16 cellular contexts compared by ENCODE assay signal in genomic region chr5:157449011-157449723, GRCh38. TPM values are rescaled to one million over a fixed set of nuclear protein-coding genes. Genes with fewer than 3 reads are reported as not detected.
DNase-seq lines count a peak whose midpoint lies in the region; ATAC-seq and TF ChIP-seq lines count a peak whose summit lies in the region.
"Had no signal": no experiment of that assay in that cellular context is flagged by ENCODE, and none has a peak within 500 bp of the region (broad histone marks: within the 10 kb centered on the region; RNA-seq: fewer than 3 reads in every experiment).

No MANE protein-coding gene starts in this region.

- POLR2A ChIA-PET in HEK293T (lab: Yijun Ruan, JAX) = no interaction called here
- POLR2A ChIA-PET in GM10248 (lab: Yijun Ruan, JAX) = interaction anchor here (0.6 kb wide), 1 partner anchor 355 kb away, joined by 6 read pairs; no protein-coding TSS in a partner anchor

- peaks cover 16 to 24% (median 19%) of the 10 kb centered on the region in 4 donors for H3K4me1 ChIP-seq in esophagus muscularis mucosa
- H3K4me1 ChIP-seq: SJSA1, spleen had no signal

- TF ChIP-seq CTCF in AG10803 (conservative IDR thresholded peaks at IDR 0.05; ENCODE audit: low read length) (no peak), esophagus muscularis mucosa (IDR thresholded peaks at IDR 0.05) (no peak), nephron progenitor cell (IDR thresholded peaks at IDR 0.05) (no peak), GM10248 (IDR thresholded peaks at IDR 0.05; ENCODE audit: control extremely low read depth, extremely low read depth, low read depth, missing control alignments) (no peak)

- no peaks in the 10 kb centered on the region for H3K27me3 ChIP-seq in esophagus muscularis mucosa
- H3K27me3 ChIP-seq: SJSA1, spleen had no signal

- H3K36me3 ChIP-seq in esophagus muscularis mucosa = no peaks in the 10 kb centered on the region
- H3K36me3 ChIP-seq: SJSA1, spleen had no signal

- no peaks in the 10 kb centered on the region for H3K36me3 Mint-ChIP-seq in nephron progenitor cell (ENCODE audit: low read depth)
- H3K36me3 Mint-ChIP-seq: activated naive CD4-positive, alpha-beta T cell treated with anti-CD3 and anti-CD28 coated beads, Interleukin-2, amount 10 ng/mL, durations not matched to agents 7 days and 5 days had no signal

- no peaks in the 10 kb centered on the region for H3K9me3 ChIP-seq in esophagus muscularis mucosa
- H3K9me3 ChIP-seq: SJSA1, spleen had no signal

- no peak for TF ChIP-seq POLR2A in esophagus muscularis mucosa (IDR thresholded peaks at IDR 0.05; ENCODE audit: low read depth)

- H3K9me3 Mint-ChIP-seq in nephron progenitor cell = no peaks in the 10 kb centered on the region
- H3K9me3 Mint-ChIP-seq: activated naive CD4-positive, alpha-beta T cell treated with anti-CD3 and anti-CD28 coated beads, Interleukin-2, amount 10 ng/mL, durations not matched to agents 7 days and 5 days had no signal

- no peak overlapping the region for H3K4me3 Mint-ChIP-seq in nephron progenitor cell
- H3K4me3 Mint-ChIP-seq: activated naive CD4-positive, alpha-beta T cell treated with anti-CD3 and anti-CD28 coated beads, Interleukin-2, amount 10 ng/mL, durations not matched to agents 7 days and 5 days had no signal

- peaks cover 4% of the 10 kb centered on the region for H3K4me1 Mint-ChIP-seq in nephron progenitor cell
- H3K4me1 Mint-ChIP-seq: activated naive CD4-positive, alpha-beta T cell treated with anti-CD3 and anti-CD28 coated beads, Interleukin-2, amount 10 ng/mL, durations not matched to agents 7 days and 5 days had no signal

- peak overlapping the region; percentile 70 to 82 (median 78) for H3K27ac ChIP-seq in esophagus muscularis mucosa (replicated peaks in 1 of 4)
- H3K27ac ChIP-seq: SJSA1, spleen had no signal

- H3K4me3 ChIP-seq in AG10803 (ENCODE audit: low read length) (no peak overlapping the region), esophagus muscularis mucosa (no peak overlapping the region)
- H3K4me3 ChIP-seq: K562, SJSA1, spleen had no signal

- no peak for TF ChIP-seq EP300 in esophagus muscularis mucosa (IDR thresholded peaks at IDR 0.05)

- intact Hi-C loops in esophagus muscularis mucosa (cut with DNase I) = no loop called here

- H3K27ac Mint-ChIP-seq in nephron progenitor cell = peak overlapping the region; percentile 9
- H3K27ac Mint-ChIP-seq: activated naive CD4-positive, alpha-beta T cell treated with anti-CD3 and anti-CD28 coated beads, Interleukin-2, amount 10 ng/mL, durations not matched to agents 7 days and 5 days had no signal

- CTCF ChIA-PET in HEK293T (lab: Yijun Ruan, JAX) (interaction anchor here (0.9 to 1.7 kb wide), 2 partner anchors 23 to 28 kb away, joined by 3 to 6 read pairs; no protein-coding TSS in a partner anchor), GM10248 (lab: Yijun Ruan, JAX) (interaction anchor here (0.8 to 2.1 kb wide), 5 partner anchors 17 to 295 kb away, joined by 4 to 12 read pairs (median 9); partner anchors contain the start of gene LSM11)

- 40% methylated on average over 6 of the region's 6 CpGs for WGBS in esophagus muscularis mucosa

- H3K27me3 Mint-ChIP-seq in nephron progenitor cell (ENCODE audit: low read depth, poor library complexity) = no peaks in the 10 kb centered on the region

- peak; percentile 37 for DNase-seq in AG10803 (ENCODE audit: low read depth)
- DNase-seq in NCI-H446 (lab: John Stamatoyannopoulos, UW) = peak; percentile 20 to 88
- DNase-seq in esophagus muscularis mucosa (ENCODE audit: extremely low spot score) = peak; percentile 94
- DNase-seq in nephron progenitor cell = no peak
- DNase-seq in HEK293T (ENCODE audit: extremely low spot score) = no peak
- DNase-seq in GM10248 (ENCODE audit: extremely low spot score) = no peak
- no peak for DNase-seq in T-helper 2 cell
- DNase-seq: activated CD4-positive, alpha-beta T cell treated with anti-CD3 and anti-CD28 coated beads for 48 hours; activated naive CD4-positive, alpha-beta T cell treated with anti-CD3 and anti-CD28 coated beads, Interleukin-2, amount 10 ng/mL, durations not matched to agents 7 days and 5 days; effector memory CD4-positive, alpha-beta T cell; GF-D8; NCI-H510A treated with DMSO at 0.1 percent for 48 hours; spleen had no signal

- ATAC-seq in HG03469 (IDR thresholded peaks at IDR 0.05; ENCODE audit: unreplicated experiment) = no peak
- ATAC-seq: K562 had no signal

TF ChIP-seq in HEK293T, 16 proteins besides CTCF, POLR2A, EP300 and RAD21:
- no peak for TF ChIP-seq L3MBTL2 (conservative IDR thresholded peaks at IDR 0.05)
- no peak for TF ChIP-seq FOXA1 (IDR thresholded peaks at IDR 0.05)
- TF ChIP-seq SP1 (IDR thresholded peaks at IDR 0.05) = no peak
- TF ChIP-seq, protein P1, sequence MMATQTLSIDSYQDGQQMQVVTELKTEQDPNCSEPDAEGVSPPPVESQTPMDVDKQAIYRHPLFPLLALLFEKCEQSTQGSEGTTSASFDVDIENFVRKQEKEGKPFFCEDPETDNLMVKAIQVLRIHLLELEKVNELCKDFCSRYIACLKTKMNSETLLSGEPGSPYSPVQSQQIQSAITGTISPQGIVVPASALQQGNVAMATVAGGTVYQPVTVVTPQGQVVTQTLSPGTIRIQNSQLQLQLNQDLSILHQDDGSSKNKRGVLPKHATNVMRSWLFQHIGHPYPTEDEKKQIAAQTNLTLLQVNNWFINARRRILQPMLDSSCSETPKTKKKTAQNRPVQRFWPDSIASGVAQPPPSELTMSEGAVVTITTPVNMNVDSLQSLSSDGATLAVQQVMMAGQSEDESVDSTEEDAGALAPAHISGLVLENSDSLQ (IDR thresholded peaks at IDR 0.05) = no peak
- TF ChIP-seq CTBP1 (IDR thresholded peaks at IDR 0.05; ENCODE audit: borderline replicate concordance) = no peak
- TF ChIP-seq HDGF (IDR thresholded peaks at IDR 0.05; ENCODE audit: borderline replicate concordance) = no peak
- no peak for TF ChIP-seq NFRKB (IDR thresholded peaks at IDR 0.05)
- no peak for TF ChIP-seq FOXM1 (IDR thresholded peaks at IDR 0.05; ENCODE audit: borderline replicate concordance)
- no peak for TF ChIP-seq BHLHE40 (IDR thresholded peaks at IDR 0.05; ENCODE audit: borderline replicate concordance)
- TF ChIP-seq LEF1 (IDR thresholded peaks at IDR 0.05; ENCODE audit: borderline replicate concordance) = no peak
- TF ChIP-seq FOXK2 (IDR thresholded peaks at IDR 0.05) = no peak
- no peak for TF ChIP-seq ARNT (IDR thresholded peaks at IDR 0.05)
- no peak for TF ChIP-seq SUZ12 (IDR thresholded peaks at IDR 0.05)
- TF ChIP-seq ZNF384 (IDR thresholded peaks at IDR 0.05) = no peak
- TF ChIP-seq TARDBP (IDR thresholded peaks at IDR 0.05) = no peak
- no peak for TF ChIP-seq ELF4 (IDR thresholded peaks at IDR 0.05)

RNA-seq across cellular contexts. Expression of gene NIPAL4, which starts 10.8 kb away (rescaled TPM):
- total RNA-seq in esophagus muscularis mucosa = 1 to 10 TPM; 1.6 to 4.2 (median 2.6) TPM
- total RNA-seq: K562 had no signal

Comparison
In these comparisons a context has a peak if more than half of its experiments do, and no peak if none do; other contexts are left out.
1. DNase-seq: peak in AG10803 (single experiment), NCI-H446 (2 of 2) and esophagus muscularis mucosa (single experiment); none in nephron progenitor cell (single experiment), HEK293T (single experiment), GM10248 (single experiment) and T-helper 2 cell (0 of 5).